Comparison of ENCODE assay signal across 8 cellular contexts in genomic region chr15:63752075-63752684, GRCh38.
A peak's percentile ranks its signal among the peaks of the same experiment; 100 is the strongest.
DNase-seq lines count a peak whose midpoint lies in the region; ATAC-seq and TF ChIP-seq lines count a peak whose summit lies in the region.

No MANE protein-coding gene starts in this region.

- DNase-seq in activated T-cell treated with anti-CD3 and anti-CD28 coated beads for 24 hours (ENCODE audit: low read depth): peak; percentile 23
- no peak for DNase-seq in activated T-cell treated with anti-CD3 and anti-CD28 coated beads, Interleukin-2, amount 50 U/mL, for 1 hour
- DNase-seq in SK-N-MC (ENCODE audit: low read depth, low spot score): peak; percentile 24
- DNase-seq in chondrocyte (ENCODE audit: low spot score): no peak
- DNase-seq in thoracic aorta (ENCODE audit: low spot score): peak; percentile 5

- H3K27ac Mint-ChIP-seq in chondrocyte (ENCODE audit: unreplicated experiment): no peak overlapping the region

- H3K4me1 ChIP-seq in Loucy (ENCODE audit: insufficient read depth, low read length, poor library complexity, severe bottlenecking) (no peaks in the 10 kb centered on the region), liver (ENCODE audit: control insufficient read depth in 4 of 4, insufficient read depth in 4 of 4, low read length in 3 of 4) (no peaks in the 10 kb centered on the region), thoracic aorta (ENCODE audit: control insufficient read depth in 1 of 2, low read depth in 2 of 2) (no peaks in the 10 kb centered on the region)

- no peaks in the 10 kb centered on the region for H3F3A ChIP-seq in Loucy (ENCODE audit: low read depth)

- no peaks in the 10 kb centered on the region for H3K4me1 Mint-ChIP-seq in chondrocyte (ENCODE audit: low read depth)

- no peaks in the 10 kb centered on the region for H3K79me2 ChIP-seq in Loucy (ENCODE audit: insufficient read depth, low read length)

- no peaks in the 10 kb centered on the region for H3K27me3 Mint-ChIP-seq in chondrocyte (ENCODE audit: low read depth)

- H3K27me3 ChIP-seq in Loucy (ENCODE audit: insufficient read depth, low read length, poor library complexity, severe bottlenecking) (no peaks in the 10 kb centered on the region), liver (ENCODE audit: control insufficient read depth in 4 of 4, insufficient read depth in 4 of 4, low read length in 3 of 4) (no peaks in the 10 kb centered on the region), thoracic aorta (replicated peaks; ENCODE audit: insufficient read depth) (no peaks in the 10 kb centered on the region)

- no peak overlapping the region for H2AFZ ChIP-seq in Loucy (ENCODE audit: low read length)

- no peak overlapping the region for H3K4me2 ChIP-seq in Loucy (ENCODE audit: low read depth, low read length, poor library complexity, severe bottlenecking)

- TF ChIP-seq CTCF in Loucy (conservative IDR thresholded peaks at IDR 0.05; ENCODE audit: low read length): peak; percentile 88
- TF ChIP-seq CTCF in chondrocyte (IDR thresholded peaks at IDR 0.05): peak; percentile 93
- TF ChIP-seq CTCF in liver (IDR thresholded peaks at IDR 0.05; ENCODE audit: low read depth, low read length, missing input control): peak; percentile 86
- TF ChIP-seq CTCF in thoracic aorta (IDR thresholded peaks at IDR 0.05): peak; percentile 67

- H3K4me3 ChIP-seq in Loucy (ENCODE audit: low read length, poor library complexity, severe bottlenecking) (no peak overlapping the region), SK-N-MC (no peak overlapping the region), liver (ENCODE audit: low read depth in 1 of 3, low read length in 3 of 3) (no peak overlapping the region), thoracic aorta (no peak overlapping the region)

- H3K36me3 Mint-ChIP-seq in chondrocyte (ENCODE audit: low read depth): peaks cover 8% of the 10 kb centered on the region

- peak; percentile 94 to 96 for TF ChIP-seq RAD21 in liver (IDR thresholded peaks at IDR 0.05)

- peaks cover 41% of the 10 kb centered on the region; the same call in 1 of the 2 replicates for H3K36me3 ChIP-seq in Loucy (ENCODE audit: insufficient read depth, low read length)
- H3K36me3 ChIP-seq in SK-N-MC (ENCODE audit: insufficient read depth, low read length): peaks cover 24% of the 10 kb centered on the region
- peaks cover 4 to 49% (median 30%) of the 10 kb centered on the region in 4 donors for H3K36me3 ChIP-seq in liver (ENCODE audit: control insufficient read depth in 4 of 4, insufficient read depth in 3 of 4, low read depth in 1 of 4, low read length in 3 of 4)
- peaks cover 29% of the 10 kb centered on the region for H3K36me3 ChIP-seq in thoracic aorta

- H4K20me1 ChIP-seq in Loucy (ENCODE audit: insufficient read depth, low read length, poor library complexity, severe bottlenecking): no peaks in the 10 kb centered on the region

- H3K27ac ChIP-seq in SK-N-MC: peak overlapping the region; percentile 23; the same call in 1 of the 2 replicates
- H3K27ac ChIP-seq in liver (ENCODE audit: low read depth in 1 of 2, low read length in 2 of 2): no peak overlapping the region
- H3K27ac ChIP-seq in thoracic aorta: no peak overlapping the region

- H3K9me3 Mint-ChIP-seq in chondrocyte (ENCODE audit: low read depth): no peaks in the 10 kb centered on the region

- H3K9me2 ChIP-seq in Loucy (replicated peaks; ENCODE audit: low read depth, low read length): no peaks in the 10 kb centered on the region

- WGBS in liver: 59% methylated on average over 4 of the region's 4 CpGs

- ATAC-seq in thoracic aorta (ENCODE audit: insufficient number of reproducible peaks, low FRiP score, low read depth) (no peak), HG02759 (IDR thresholded peaks at IDR 0.05; ENCODE audit: unreplicated experiment) (no peak)

- H3K9me3 ChIP-seq in Loucy (ENCODE audit: insufficient read depth, low read depth, low read length): no peaks in the 10 kb centered on the region
- H3K9me3 ChIP-seq in SK-N-MC (ENCODE audit: low read depth, low read length): no peaks in the 10 kb centered on the region
- no peaks in the 10 kb centered on the region for H3K9me3 ChIP-seq in liver (ENCODE audit: control insufficient read depth in 4 of 4, low read length in 3 of 4)
- H3K9me3 ChIP-seq in thoracic aorta: no peaks in the 10 kb centered on the region

- no peak overlapping the region for H3K4me3 Mint-ChIP-seq in chondrocyte (ENCODE audit: unreplicated experiment)

- H3K9ac ChIP-seq in Loucy (ENCODE audit: low read depth, low read length, poor library complexity, severe bottlenecking) (no peak overlapping the region), SK-N-MC (ENCODE audit: insufficient read length) (no peak overlapping the region), liver (ENCODE audit: low read depth in 1 of 2, low read length in 2 of 2) (no peak overlapping the region)

TF ChIP-seq in liver, 16 proteins besides CTCF, POLR2A, EP300 and RAD21:
- no peak for TF ChIP-seq REST (IDR thresholded peaks at IDR 0.05)
- no peak for TF ChIP-seq RXRA (IDR thresholded peaks at IDR 0.05)
- TF ChIP-seq TAF1 (conservative IDR thresholded peaks at IDR 0.05): no peak
- TF ChIP-seq HNF4A (conservative IDR thresholded peaks at IDR 0.05): no peak
- no peak for TF ChIP-seq FOXA2 (IDR thresholded peaks at IDR 0.05)
- no peak for TF ChIP-seq JUND (IDR thresholded peaks at IDR 0.05)
- TF ChIP-seq YY1 (IDR thresholded peaks at IDR 0.05): no peak
- no peak for TF ChIP-seq GABPA (IDR thresholded peaks at IDR 0.05 in 1 of 2, conservative IDR thresholded peaks at IDR 0.05 in 1 of 2)
- no peak for TF ChIP-seq EGR1 (IDR thresholded peaks at IDR 0.05; ENCODE audit: low read depth in 2 of 2)
- TF ChIP-seq ATF3 (IDR thresholded peaks at IDR 0.05): no peak
- no peak for TF ChIP-seq MAX (IDR thresholded peaks at IDR 0.05)
- TF ChIP-seq FOXA1 (IDR thresholded peaks at IDR 0.05): no peak

Comparison
In these comparisons a context has a peak if more than half of its experiments do, and no peak if none do; other contexts are left out.
1. DNase-seq: peak in activated T-cell treated with anti-CD3 and anti-CD28 coated beads for 24 hours (single experiment), SK-N-MC (single experiment) and thoracic aorta (single experiment); none in activated T-cell treated with anti-CD3 and anti-CD28 coated beads, Interleukin-2, amount 50 U/mL, for 1 hour (single experiment) and chondrocyte (single experiment).
2. Peak in every context shown above with its lines, with median percentiles within 50 percentile points of each other: CTCF ChIP-seq.